In the genomic region with DNA sequence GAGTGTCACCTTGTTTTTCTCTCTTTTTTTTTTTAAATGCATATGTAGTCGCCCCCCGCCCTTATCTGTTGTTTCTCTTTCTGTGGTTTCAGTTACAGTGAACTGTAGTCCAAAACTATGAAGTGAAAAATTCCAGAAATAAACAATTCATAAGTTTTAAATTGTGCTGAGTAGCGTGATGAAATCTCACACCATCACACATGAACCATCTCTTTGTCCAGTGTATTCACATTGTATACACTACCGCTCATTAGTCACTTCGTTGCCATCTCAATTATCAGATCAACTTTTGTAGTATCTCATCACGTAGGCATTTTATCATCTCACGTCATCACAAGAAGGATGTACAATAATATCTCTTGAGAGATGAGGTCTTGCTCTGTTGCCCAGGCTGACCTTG, we compare ENCODE assay signal across 17 cellular contexts.
"Had no signal": no experiment of that assay in that cellular context is flagged by ENCODE, and none has a peak within 500 bp of the region (broad histone marks: within the 10 kb centered on the region; RNA-seq: fewer than 3 reads in every experiment).

No MANE protein-coding gene starts in this region.

- H3K36me3 ChIP-seq: ascending aorta, lower lobe of right lung, tibial nerve had no signal

- H3K27ac ChIP-seq: ascending aorta, coronary artery, lower lobe of right lung, tibial nerve, VCaP had no signal

- H3K4me1 Mint-ChIP-seq: stimulated activated memory B cell treated with anti-CD40 and anti-IgM and Interleukin-4, amounts not matched to agents 10 μg/mL and 1 μg/mL and 100 μg/mL, for 72 hours; T-cell had no signal

- H3K27ac Mint-ChIP-seq: activated CD8-positive, alpha-beta T cell treated with anti-CD3 and anti-CD28 coated beads for 36 hours; natural killer cell; progenitor cell of endocrine pancreas; stimulated activated memory B cell treated with anti-CD40 and anti-IgM and Interleukin-4, amounts not matched to agents 10 μg/mL and 1 μg/mL and 100 μg/mL, for 72 hours; T-cell had no signal

- H3K4me1 ChIP-seq: ascending aorta, lower lobe of right lung, tibial nerve had no signal

- DNase-seq: activated CD8-positive, alpha-beta memory T cell treated with anti-CD3 and anti-CD28 coated beads, Interleukin-2, amount 50 U/mL, for 4 hours; activated CD8-positive, alpha-beta T cell treated with anti-CD3 and anti-CD28 coated beads for 36 hours; caudate nucleus; effector CD4-positive, alpha-beta T cell; glutamatergic neuron; left cardiac atrium; lower lobe of right lung; natural killer cell; nucleus accumbens; right cardiac atrium; T-cell had no signal

- ATAC-seq: activated CD8-positive, alpha-beta T cell treated with anti-CD3 and anti-CD28 coated beads for 36 hours; left cardiac atrium; lower lobe of right lung; right cardiac atrium; stimulated activated memory B cell treated with anti-CD40 and anti-IgM and Interleukin-4, amounts not matched to agents 10 μg/mL and 1 μg/mL and 100 μg/mL, for 72 hours; T-cell had no signal

- H3K27me3 ChIP-seq: ascending aorta, tibial nerve had no signal

- H3K9me3 ChIP-seq: ascending aorta, lower lobe of right lung had no signal

- H3K4me3 Mint-ChIP-seq: activated CD8-positive, alpha-beta T cell treated with anti-CD3 and anti-CD28 coated beads for 36 hours; natural killer cell; stimulated activated memory B cell treated with anti-CD40 and anti-IgM and Interleukin-4, amounts not matched to agents 10 μg/mL and 1 μg/mL and 100 μg/mL, for 72 hours; T-cell had no signal

- H3K36me3 Mint-ChIP-seq: natural killer cell had no signal

- H3K27me3 Mint-ChIP-seq: activated CD8-positive, alpha-beta T cell treated with anti-CD3 and anti-CD28 coated beads for 36 hours; progenitor cell of endocrine pancreas; stimulated activated memory B cell treated with anti-CD40 and anti-IgM and Interleukin-4, amounts not matched to agents 10 μg/mL and 1 μg/mL and 100 μg/mL, for 72 hours; T-cell had no signal

- H3K4me3 ChIP-seq: ascending aorta, coronary artery, lower lobe of right lung, tibial nerve had no signal
